1 cellular context compared by ENCODE assay signal in genomic region chr12:120903818-120904773, GRCh38.
TF ChIP-seq lines count a peak whose summit lies in the region.

A gene with protein sequence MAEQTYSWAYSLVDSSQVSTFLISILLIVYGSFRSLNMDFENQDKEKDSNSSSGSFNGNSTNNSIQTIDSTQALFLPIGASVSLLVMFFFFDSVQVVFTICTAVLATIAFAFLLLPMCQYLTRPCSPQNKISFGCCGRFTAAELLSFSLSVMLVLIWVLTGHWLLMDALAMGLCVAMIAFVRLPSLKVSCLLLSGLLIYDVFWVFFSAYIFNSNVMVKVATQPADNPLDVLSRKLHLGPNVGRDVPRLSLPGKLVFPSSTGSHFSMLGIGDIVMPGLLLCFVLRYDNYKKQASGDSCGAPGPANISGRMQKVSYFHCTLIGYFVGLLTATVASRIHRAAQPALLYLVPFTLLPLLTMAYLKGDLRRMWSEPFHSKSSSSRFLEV (minus strand): TSS chr12:120904358. CDS start chr12:120903867, 491 bp downstream.

TF ChIP-seq in HepG2, 621 proteins besides CTCF, POLR2A, EP300 and RAD21 (continued from another document and continues in another):
- TF ChIP-seq ZNF775 (CRISPR knock-in tag; IDR thresholded peaks at IDR 0.05; ENCODE audit: borderline replicate concordance) (no peak), FIP1L1 (IDR thresholded peaks at IDR 0.05; ENCODE audit: borderline replicate concordance, insufficient read depth, low read depth, low read length) (no peak), RFXAP (CRISPR knock-in tag; IDR thresholded peaks at IDR 0.05; ENCODE audit: borderline replicate concordance) (no peak), HOXA3 (CRISPR knock-in tag; IDR thresholded peaks at IDR 0.05) (peak; percentile 56; the same call in 1 of the 2 replicates), KDM5B (CRISPR knock-in tag; IDR thresholded peaks at IDR 0.05; ENCODE audit: borderline replicate concordance) (peak; percentile 49; the same call in 1 of the 2 replicates), RBFOX2 (IDR thresholded peaks at IDR 0.05; ENCODE audit: low read depth, low read length) (peak; percentile 73), POLR2G (IDR thresholded peaks at IDR 0.05; ENCODE audit: low read depth, low read length) (peak; percentile 31; the same call in 1 of the 2 replicates), SMARCE1 (IDR thresholded peaks at IDR 0.05; ENCODE audit: borderline replicate concordance) (no peak), BHLHE40 (IDR thresholded peaks at IDR 0.05; ENCODE audit: low read length) (peak; percentile 99), HNF1B (CRISPR knock-in tag; IDR thresholded peaks at IDR 0.05) (peak; percentile 38; the same call in 1 of the 2 replicates), ETV5 (CRISPR knock-in tag; IDR thresholded peaks at IDR 0.05; ENCODE audit: borderline replicate concordance) (peak; percentile 36; the same call in 1 of the 2 replicates), ZFX (CRISPR knock-in tag; IDR thresholded peaks at IDR 0.05; ENCODE audit: low read depth) (peak; percentile 59; the same call in 1 of the 2 replicates), GABPB1 (CRISPR knock-in tag; IDR thresholded peaks at IDR 0.05) (peak; percentile 82), NFIB (CRISPR knock-in tag; IDR thresholded peaks at IDR 0.05; ENCODE audit: borderline replicate concordance) (0 out of 2 replicates have a peak, but pooled peaks have one; percentile 30), NR2F6 (IDR thresholded peaks at IDR 0.05) (no peak), NR2F6 (CRISPR knock-in tag; IDR thresholded peaks at IDR 0.05) (peak; percentile 11; the same call in 1 of the 2 replicates), ZNF598 (CRISPR knock-in tag; IDR thresholded peaks at IDR 0.05; ENCODE audit: borderline replicate concordance) (peak; percentile 80; the same call in 1 of the 2 replicates), SP5 (CRISPR knock-in tag; IDR thresholded peaks at IDR 0.05; ENCODE audit: borderline replicate concordance, low read depth) (peak; percentile 92), U2AF2 (IDR thresholded peaks at IDR 0.05; ENCODE audit: low read depth, low read length) (no peak), ZFY (CRISPR knock-in tag; IDR thresholded peaks at IDR 0.05) (peak; percentile 55), NCOA2 (CRISPR knock-in tag; IDR thresholded peaks at IDR 0.05) (peak; percentile 33; the same call in 1 of the 2 replicates), PATZ1 (CRISPR knock-in tag; IDR thresholded peaks at IDR 0.05) (peak; percentile 93), NFKB2 (CRISPR knock-in tag; IDR thresholded peaks at IDR 0.05; ENCODE audit: borderline replicate concordance) (0 out of 2 replicates have a peak, but pooled peaks have one; percentile 49), RAD51 (IDR thresholded peaks at IDR 0.05; ENCODE audit: borderline replicate concordance) (peak; percentile 97), TGIF2 (CRISPR knock-in tag; IDR thresholded peaks at IDR 0.05) (peak; percentile 91; the same call in 1 of the 2 replicates), ZNF331 (CRISPR knock-in tag; IDR thresholded peaks at IDR 0.05) (peak; percentile 62; the same call in 1 of the 2 replicates), ZBTB26 (CRISPR knock-in tag; IDR thresholded peaks at IDR 0.05; ENCODE audit: borderline replicate concordance) (no peak; the same call in 1 of the 2 replicates), ZNF879 (CRISPR knock-in tag; IDR thresholded peaks at IDR 0.05) (no peak), MAZ (IDR thresholded peaks at IDR 0.05; ENCODE audit: borderline replicate concordance, low read depth, low read length) (peak; percentile 93), MAZ (CRISPR knock-in tag; IDR thresholded peaks at IDR 0.05; ENCODE audit: low read depth) (peak; percentile 89), CEBPB (IDR thresholded peaks at IDR 0.05; ENCODE audit: borderline replicate concordance, low read depth, low read length) (no peak), ZNF337 (CRISPR knock-in tag; IDR thresholded peaks at IDR 0.05; ENCODE audit: borderline replicate concordance, low read depth) (no peak), ARHGAP35 (CRISPR knock-in tag; IDR thresholded peaks at IDR 0.05; ENCODE audit: borderline replicate concordance) (0 out of 2 replicates have a peak, but pooled peaks have one; percentile 46), POGZ (CRISPR knock-in tag; IDR thresholded peaks at IDR 0.05) (peak; percentile 78), ZBTB20 (CRISPR knock-in tag; IDR thresholded peaks at IDR 0.05; ENCODE audit: borderline replicate concordance, low read depth) (no peak), NR2C2 (CRISPR knock-in tag; IDR thresholded peaks at IDR 0.05; ENCODE audit: borderline replicate concordance) (peak; percentile 5; the same call in 1 of the 2 replicates), SP1 (IDR thresholded peaks at IDR 0.05) (no peak), SP1 (CRISPR knock-in tag; IDR thresholded peaks at IDR 0.05) (peak; percentile 93), NCOA1 (CRISPR knock-in tag; IDR thresholded peaks at IDR 0.05) (peak; percentile 61; the same call in 1 of the 2 replicates), NFKBIZ (CRISPR knock-in tag; IDR thresholded peaks at IDR 0.05) (0 out of 2 replicates have a peak, but pooled peaks have one; percentile 17), CSRNP2 (CRISPR knock-in tag; conservative IDR thresholded peaks at IDR 0.05; ENCODE audit: low read depth) (no peak), ZMYM2 (CRISPR knock-in tag; IDR thresholded peaks at IDR 0.05) (no peak), ZNF770 (CRISPR knock-in tag; IDR thresholded peaks at IDR 0.05) (no peak), KDM2A (CRISPR knock-in tag; IDR thresholded peaks at IDR 0.05; ENCODE audit: borderline replicate concordance, low read depth) (peak; percentile 81; the same call in 1 of the 2 replicates), SP4 (CRISPR knock-in tag; IDR thresholded peaks at IDR 0.05) (peak; percentile 87), GLI4 (CRISPR knock-in tag; IDR thresholded peaks at IDR 0.05; ENCODE audit: borderline replicate concordance) (no peak), ZNF430 (CRISPR knock-in tag; IDR thresholded peaks at IDR 0.05) (no peak), ZNF160 (CRISPR knock-in tag; IDR thresholded peaks at IDR 0.05) (no peak), TAF1 (CRISPR knock-in tag; IDR thresholded peaks at IDR 0.05) (peak; percentile 60; the same call in 1 of the 2 replicates), AGO1 (IDR thresholded peaks at IDR 0.05; ENCODE audit: low read depth, low read length, poor library complexity, severe bottlenecking) (peak; percentile 31)
- TF ChIP-seq, protein P1, sequence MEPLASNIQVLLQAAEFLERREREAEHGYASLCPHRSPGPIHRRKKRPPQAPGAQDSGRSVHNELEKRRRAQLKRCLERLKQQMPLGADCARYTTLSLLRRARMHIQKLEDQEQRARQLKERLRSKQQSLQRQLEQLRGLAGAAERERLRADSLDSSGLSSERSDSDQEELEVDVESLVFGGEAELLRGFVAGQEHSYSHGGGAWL (CRISPR knock-in tag; IDR thresholded peaks at IDR 0.05): peak; percentile 22; the same call in 1 of the 2 replicates
- TF ChIP-seq, protein P2, sequence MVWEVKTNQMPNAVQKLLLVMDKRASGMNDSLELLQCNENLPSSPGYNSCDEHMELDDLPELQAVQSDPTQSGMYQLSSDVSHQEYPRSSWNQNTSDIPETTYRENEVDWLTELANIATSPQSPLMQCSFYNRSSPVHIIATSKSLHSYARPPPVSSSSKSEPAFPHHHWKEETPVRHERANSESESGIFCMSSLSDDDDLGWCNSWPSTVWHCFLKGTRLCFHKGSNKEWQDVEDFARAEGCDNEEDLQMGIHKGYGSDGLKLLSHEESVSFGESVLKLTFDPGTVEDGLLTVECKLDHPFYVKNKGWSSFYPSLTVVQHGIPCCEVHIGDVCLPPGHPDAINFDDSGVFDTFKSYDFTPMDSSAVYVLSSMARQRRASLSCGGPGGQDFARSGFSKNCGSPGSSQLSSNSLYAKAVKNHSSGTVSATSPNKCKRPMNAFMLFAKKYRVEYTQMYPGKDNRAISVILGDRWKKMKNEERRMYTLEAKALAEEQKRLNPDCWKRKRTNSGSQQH (CRISPR knock-in tag; IDR thresholded peaks at IDR 0.05; ENCODE audit: low read depth): peak; percentile 16; the same call in 1 of the 2 replicates
- TF ChIP-seq, protein P3, sequence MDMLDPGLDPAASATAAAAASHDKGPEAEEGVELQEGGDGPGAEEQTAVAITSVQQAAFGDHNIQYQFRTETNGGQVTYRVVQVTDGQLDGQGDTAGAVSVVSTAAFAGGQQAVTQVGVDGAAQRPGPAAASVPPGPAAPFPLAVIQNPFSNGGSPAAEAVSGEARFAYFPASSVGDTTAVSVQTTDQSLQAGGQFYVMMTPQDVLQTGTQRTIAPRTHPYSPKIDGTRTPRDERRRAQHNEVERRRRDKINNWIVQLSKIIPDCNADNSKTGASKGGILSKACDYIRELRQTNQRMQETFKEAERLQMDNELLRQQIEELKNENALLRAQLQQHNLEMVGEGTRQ (IDR thresholded peaks at IDR 0.05; ENCODE audit: low read depth, low read length): peak; percentile 98
- TF ChIP-seq, protein P3 (CRISPR knock-in tag; IDR thresholded peaks at IDR 0.05; ENCODE audit: borderline replicate concordance): peak; percentile 96; the same call in 1 of the 2 replicates
- TF ChIP-seq, protein P4, sequence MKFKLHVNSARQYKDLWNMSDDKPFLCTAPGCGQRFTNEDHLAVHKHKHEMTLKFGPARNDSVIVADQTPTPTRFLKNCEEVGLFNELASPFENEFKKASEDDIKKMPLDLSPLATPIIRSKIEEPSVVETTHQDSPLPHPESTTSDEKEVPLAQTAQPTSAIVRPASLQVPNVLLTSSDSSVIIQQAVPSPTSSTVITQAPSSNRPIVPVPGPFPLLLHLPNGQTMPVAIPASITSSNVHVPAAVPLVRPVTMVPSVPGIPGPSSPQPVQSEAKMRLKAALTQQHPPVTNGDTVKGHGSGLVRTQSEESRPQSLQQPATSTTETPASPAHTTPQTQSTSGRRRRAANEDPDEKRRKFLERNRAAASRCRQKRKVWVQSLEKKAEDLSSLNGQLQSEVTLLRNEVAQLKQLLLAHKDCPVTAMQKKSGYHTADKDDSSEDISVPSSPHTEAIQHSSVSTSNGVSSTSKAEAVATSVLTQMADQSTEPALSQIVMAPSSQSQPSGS (CRISPR knock-in tag; IDR thresholded peaks at IDR 0.05): peak; percentile 41; the same call in 1 of the 2 replicates
